In the genomic region with DNA sequence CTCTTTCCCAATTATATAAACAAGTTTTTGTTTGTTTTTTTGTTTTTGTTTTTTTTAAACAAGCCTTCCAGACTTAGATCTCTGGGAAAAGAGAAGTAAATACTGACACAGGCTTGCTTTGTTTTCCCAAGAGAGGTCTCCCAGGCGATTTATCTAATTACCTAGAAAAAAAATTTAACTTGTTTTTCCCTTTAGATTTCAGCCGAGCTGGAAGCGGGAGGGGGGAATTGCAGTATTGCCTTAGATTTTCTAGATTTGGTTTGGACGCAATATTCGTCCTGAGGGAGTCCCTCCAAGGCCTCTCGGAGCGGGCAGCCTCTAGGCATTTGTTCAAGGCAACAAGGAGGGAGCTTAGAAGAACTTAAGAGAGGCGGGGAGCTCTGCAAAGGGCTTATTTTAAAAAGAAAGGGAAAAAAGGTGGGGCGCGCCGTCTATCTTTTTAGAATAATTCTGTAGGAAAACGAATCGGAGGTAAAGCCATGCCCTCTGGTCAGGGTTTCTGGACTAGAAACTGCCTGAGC, we compare ENCODE assay signal across 8 cellular contexts. TPM values are rescaled to one million over a fixed set of nuclear protein-coding genes. Genes with fewer than 3 reads are reported as not detected.
DNase-seq lines count a peak whose midpoint lies in the region; ATAC-seq, FAIRE-seq and TF ChIP-seq lines count a peak whose summit lies in the region.

No MANE protein-coding gene starts in this region.

- no peaks in the 10 kb centered on the region for H3K36me3 ChIP-seq in H1 (ENCODE audit: control insufficient read depth in 2 of 4, insufficient read depth in 4 of 4, low read length in 3 of 4)

- H3K9me3 Mint-ChIP-seq in activated naive CD4-positive, alpha-beta T cell treated with anti-CD3 and anti-CD28 coated beads, Interleukin-2, amount 50 U/mL, for 24 hours = no peaks in the 10 kb centered on the region
- H3K9me3 Mint-ChIP-seq in nephron progenitor cell = no peaks in the 10 kb centered on the region

- H2BK20ac ChIP-seq in H1 (ENCODE audit: low read length) = 0 out of 2 replicates have a peak overlapping the region, but pooled peaks have one; percentile 61

- 12% methylated on average over 13 of the region's 13 CpGs; no CpG with 5 or more reads in 1 of the 2 experiments for WGBS in H1 (ENCODE audit: extremely low coverage in 1 of 2, insufficient coverage in 1 of 2, insufficient read length in 1 of 2, insufficient replicate concordance in 2 of 2, low coverage in 1 of 2, low lambda C conversion rate in 2 of 2, missing lambda C conversion rate in 1 of 2), 2 experiments

- TF ChIP-seq EP300 in H1 (IDR thresholded peaks at IDR 0.05; ENCODE audit: borderline replicate concordance in 1 of 2, low read depth in 2 of 2, low read length in 2 of 2) = no peak

- H3K4me2 ChIP-seq in H1 (ENCODE audit: insufficient read depth in 1 of 2, low read depth in 2 of 2, low read length in 2 of 2) = peak overlapping the region; percentile 79 to 80

- no peak overlapping the region for H3K23ac ChIP-seq in H1 (ENCODE audit: insufficient read length)

- H4K91ac ChIP-seq in H1 (replicated peaks; ENCODE audit: insufficient read length, low read length) = no peak overlapping the region

- no peak overlapping the region for H2BK5ac ChIP-seq in H1 (ENCODE audit: low read depth, low read length)

- H3K56ac ChIP-seq in H1 (replicated peaks; ENCODE audit: insufficient read length, low read depth, low read length) = no peak overlapping the region

- FAIRE-seq in H1 (lab: Jason Lieb, UNC) = no peak

- peaks cover 0 to 7% (median 4%) of the 10 kb centered on the region in 4 experiments; a peak in 6 of 7 replicates for H3K4me1 ChIP-seq in H1 (replicated peaks in 1 of 4; ENCODE audit: control insufficient read depth in 3 of 4, insufficient read depth in 4 of 4, low read length in 3 of 4)

- H3K79me2 ChIP-seq in H1 (ENCODE audit: control insufficient read depth in 1 of 2, insufficient read depth in 2 of 2, low read length in 2 of 2) = no peaks in the 10 kb centered on the region; a peak in 1 of 4 replicates

- no peaks in the 10 kb centered on the region for H3K27me3 ChIP-seq in H1 (replicated peaks in 1 of 4; ENCODE audit: control insufficient read depth in 3 of 4, extremely low read depth in 1 of 4, insufficient read depth in 3 of 4, low read length in 3 of 4)

- H3K27ac Mint-ChIP-seq in activated naive CD4-positive, alpha-beta T cell treated with anti-CD3 and anti-CD28 coated beads, Interleukin-2, amount 50 U/mL, for 24 hours = peak overlapping the region; percentile 90
- peak overlapping the region; percentile 95 for H3K27ac Mint-ChIP-seq in nephron progenitor cell

- POLR2A ChIA-PET in H1 (lab: Charles Lee; ENCODE audit: partially characterized antibody) = interaction anchor here (0.6 to 3.6 kb wide), 18 partner anchors 8 to 325 kb away, joined by 3 to 17 read pairs (median 3); partner anchors contain the start of genes GALK1, MIF4GD and SUMO2

- peak overlapping the region in 3 of 4 experiments; percentile 65 to 77 (median 67); a peak in 6 of 7 replicates for H3K9ac ChIP-seq in H1 (replicated peaks in 1 of 4; ENCODE audit: extremely low read depth in 1 of 4, low read depth in 3 of 4, low read length in 3 of 4)

- no peak for DNase-seq in activated naive CD4-positive, alpha-beta T cell treated with Interleukin-2 at 50 U/mL for 16 hours
- peak; percentile 75 for DNase-seq in NCI-H774 (lab: John Stamatoyannopoulos, UW)
- no peak for DNase-seq in H1 (ENCODE audit: low read depth in 1 of 2, low spot score in 2 of 2)
- no peak for DNase-seq in nephron progenitor cell
- DNase-seq in DMS153 treated with DMSO at 0.1 percent for 48 hours (lab: John Stamatoyannopoulos, UW; ENCODE audit: unreplicated experiment) = no peak
- no peak for DNase-seq in NCI-H1092 (lab: John Stamatoyannopoulos, UW)

- no peak overlapping the region for H3K27ac ChIP-seq in H1 (ENCODE audit: low read depth, low read length)

- CTCF ChIA-PET in H1 (lab: Charles Lee; ENCODE audit: partially characterized antibody) = interaction anchor here (0.6 to 1.8 kb wide), 6 partner anchors 34 to 194 kb away, joined by 3 to 5 read pairs (median 4); partner anchors contain the start of genes GGA3 and MRPS7

- H2BK12ac ChIP-seq in H1 (ENCODE audit: low read depth, low read length) = no peak overlapping the region

- TF ChIP-seq RAD21 in H1 (IDR thresholded peaks at IDR 0.05 in 1 of 2, conservative IDR thresholded peaks at IDR 0.05 in 1 of 2; ENCODE audit: low read depth in 2 of 2, low read length in 2 of 2) = no peak

- no peaks in the 10 kb centered on the region for H3K79me1 ChIP-seq in H1 (ENCODE audit: low read depth, low read length)

- no peaks in the 10 kb centered on the region for H3K36me3 Mint-ChIP-seq in activated naive CD4-positive, alpha-beta T cell treated with anti-CD3 and anti-CD28 coated beads, Interleukin-2, amount 50 U/mL, for 24 hours
- H3K36me3 Mint-ChIP-seq in nephron progenitor cell (ENCODE audit: low read depth) = peaks cover 8% of the 10 kb centered on the region

- H4K5ac ChIP-seq in H1 (ENCODE audit: insufficient read length, low read depth, low read length) = peak overlapping the region; percentile 26

- H2AK5ac ChIP-seq in H1 (ENCODE audit: low read depth, low read length) = no peak overlapping the region

- no peak for TF ChIP-seq CTCF in H1 (IDR thresholded peaks at IDR 0.05; ENCODE audit: control extremely low read depth in 1 of 3, insufficient read depth in 1 of 3, low read depth in 1 of 3, low read length in 3 of 3)
- TF ChIP-seq CTCF in nephron progenitor cell (IDR thresholded peaks at IDR 0.05) = no peak

- H4K20me1 ChIP-seq in H1 (replicated peaks in 1 of 2; ENCODE audit: control insufficient read depth in 1 of 2, insufficient read depth in 2 of 2, low read length in 2 of 2) = no peaks in the 10 kb centered on the region

- H3K18ac ChIP-seq in H1 (ENCODE audit: extremely low read depth, low read length) = no peak overlapping the region

- peaks cover 8% of the 10 kb centered on the region for H3K23me2 ChIP-seq in H1 (ENCODE audit: low read depth, low read length)

- H2BK120ac ChIP-seq in H1 (replicated peaks; ENCODE audit: low read depth, low read length) = no peak overlapping the region

- no peak overlapping the region for H2BK15ac ChIP-seq in H1 (ENCODE audit: low read length)

- no peak overlapping the region for H3K14ac ChIP-seq in H1 (ENCODE audit: insufficient read length)

- no peaks in the 10 kb centered on the region for H3K9me3 ChIP-seq in H1 (ENCODE audit: insufficient read depth in 2 of 2, low read depth in 1 of 2, low read length in 1 of 2)

- no peak overlapping the region for H3K4ac ChIP-seq in H1 (replicated peaks; ENCODE audit: insufficient read length, low read depth, low read length)

- H2AFZ ChIP-seq in H1 (ENCODE audit: low read length) = no peak overlapping the region; the same call in 1 of the 2 replicates

- peak overlapping the region; percentile 37 to 78 (median 48); a peak in 6 of 8 replicates for H3K4me3 ChIP-seq in H1 (ENCODE audit: extremely low read depth in 1 of 4, insufficient read depth in 2 of 4, low read depth in 3 of 4, low read length in 4 of 4)

- H4K8ac ChIP-seq in H1 (ENCODE audit: extremely low read depth, insufficient read depth, low read length) = 0 out of 2 replicates have a peak overlapping the region, but pooled peaks have one; percentile 41

- H3K27me3 Mint-ChIP-seq in activated naive CD4-positive, alpha-beta T cell treated with anti-CD3 and anti-CD28 coated beads, Interleukin-2, amount 50 U/mL, for 24 hours = no peaks in the 10 kb centered on the region
- peaks cover 6% of the 10 kb centered on the region for H3K27me3 Mint-ChIP-seq in nephron progenitor cell (ENCODE audit: low read depth, poor library complexity)

- no peak for ATAC-seq in HG02759 (IDR thresholded peaks at IDR 0.05; ENCODE audit: unreplicated experiment)

- peaks cover 31% of the 10 kb centered on the region for H3K4me1 Mint-ChIP-seq in activated naive CD4-positive, alpha-beta T cell treated with anti-CD3 and anti-CD28 coated beads, Interleukin-2, amount 50 U/mL, for 24 hours
- H3K4me1 Mint-ChIP-seq in nephron progenitor cell = peaks cover 62% of the 10 kb centered on the region

- H3K4me3 Mint-ChIP-seq in activated naive CD4-positive, alpha-beta T cell treated with anti-CD3 and anti-CD28 coated beads, Interleukin-2, amount 50 U/mL, for 24 hours = peak overlapping the region; percentile 94
- H3K4me3 Mint-ChIP-seq in nephron progenitor cell = peak overlapping the region; percentile 90

- TF ChIP-seq POLR2A in H1 (IDR thresholded peaks at IDR 0.05; ENCODE audit: control extremely low read depth in 1 of 2, low read depth in 2 of 2, low read length in 2 of 2) = no peak

RNA-seq across cellular contexts. Expression of gene TMEM94, which starts 0.5 kb away (rescaled TPM):
- 54.8 and 64.3 TPM in 2 replicates for total RNA-seq in H1 (2021; fragmentation: NEBNext Ultra II Directional; extraction: Animal tissue kit (Norgen Biotek cat#: 25700))
- polyA plus RNA-seq in H1 (2011; rRNA removed) = 69.9 and 147 TPM in 2 replicates
- polyA plus RNA-seq in H1 (2011; cell fraction: cytosol; rRNA removed) = 40.8 TPM
- polyA plus RNA-seq in H1 (2011; cell fraction: nucleus; rRNA removed) = 381 TPM
- polyA plus RNA-seq in H1 (2012, experiment 1 of 2) = 65.6 to 77.5 TPM (median 73.0 TPM) in 4 replicates
- 62.7 TPM for polyA plus RNA-seq in H1 (2012, experiment 2 of 2)
- 65.9 TPM for polyA plus RNA-seq in H1 (2013, experiment 1 of 2)
- 65.6 TPM for polyA plus RNA-seq in H1 (2013, experiment 2 of 2)
- polyA minus RNA-seq in H1 (2011; rRNA and poly(A)+ RNA removed) = 42.3 and 63.6 TPM in 2 replicates
- polyA minus RNA-seq in H1 (2011; cell fraction: cytosol; rRNA and poly(A)+ RNA removed) = 61.0 TPM
- 89.8 TPM for polyA minus RNA-seq in H1 (2011; cell fraction: nucleus; rRNA and poly(A)+ RNA removed)

RNA-seq across cellular contexts. Expression of gene GRB2, which starts 50.5 kb away (rescaled TPM):
- 101 and 102 TPM in 2 replicates for total RNA-seq in H1 (2021; fragmentation: NEBNext Ultra II Directional; extraction: Animal tissue kit (Norgen Biotek cat#: 25700))
- polyA plus RNA-seq in H1 (2011; rRNA removed) = 44.2 and 51.8 TPM in 2 replicates
- 58.1 TPM for polyA plus RNA-seq in H1 (2011; cell fraction: cytosol; rRNA removed)
- polyA plus RNA-seq in H1 (2011; cell fraction: nucleus; rRNA removed) = 45.2 TPM
- polyA plus RNA-seq in H1 (2012, experiment 1 of 2) = 58.4 to 70.9 TPM (median 63.2 TPM) in 4 replicates
- 69.4 TPM for polyA plus RNA-seq in H1 (2012, experiment 2 of 2)
- 96.2 TPM for polyA plus RNA-seq in H1 (2013, experiment 1 of 2)
- polyA plus RNA-seq in H1 (2013, experiment 2 of 2) = 83.9 TPM
- 40.6 and 44.1 TPM in 2 replicates for polyA minus RNA-seq in H1 (2011; rRNA and poly(A)+ RNA removed)
- 20.0 TPM for polyA minus RNA-seq in H1 (2011; cell fraction: cytosol; rRNA and poly(A)+ RNA removed)
- 41.5 TPM for polyA minus RNA-seq in H1 (2011; cell fraction: nucleus; rRNA and poly(A)+ RNA removed)

RNA-seq across cellular contexts. Expression of gene CASKIN2, which starts 59.4 kb away (rescaled TPM):
- total RNA-seq in H1 (2021; fragmentation: NEBNext Ultra II Directional; extraction: Animal tissue kit (Norgen Biotek cat#: 25700)) = 28.9 and 32.3 TPM in 2 replicates
- polyA plus RNA-seq in H1 (2011; rRNA removed) = 6.7 and 10.6 TPM in 2 replicates
- polyA plus RNA-seq in H1 (2011; cell fraction: cytosol; rRNA removed) = 6.0 TPM
- 36.0 TPM for polyA plus RNA-seq in H1 (2011; cell fraction: nucleus; rRNA removed)
- 10.0 to 15.3 TPM (median 14.4 TPM) in 4 replicates for polyA plus RNA-seq in H1 (2012, experiment 1 of 2)
- polyA plus RNA-seq in H1 (2012, experiment 2 of 2) = 12.7 TPM
- 8.6 TPM for polyA plus RNA-seq in H1 (2013, experiment 1 of 2)
- polyA plus RNA-seq in H1 (2013, experiment 2 of 2) = 8.0 TPM
- polyA minus RNA-seq in H1 (2011; rRNA and poly(A)+ RNA removed) = 9.0 and 13.9 TPM in 2 replicates
- polyA minus RNA-seq in H1 (2011; cell fraction: cytosol; rRNA and poly(A)+ RNA removed) = 8.7 TPM
- 19.4 TPM for polyA minus RNA-seq in H1 (2011; cell fraction: nucleus; rRNA and poly(A)+ RNA removed)
